9 cellular contexts compared by ENCODE assay signal in the genomic region with DNA sequence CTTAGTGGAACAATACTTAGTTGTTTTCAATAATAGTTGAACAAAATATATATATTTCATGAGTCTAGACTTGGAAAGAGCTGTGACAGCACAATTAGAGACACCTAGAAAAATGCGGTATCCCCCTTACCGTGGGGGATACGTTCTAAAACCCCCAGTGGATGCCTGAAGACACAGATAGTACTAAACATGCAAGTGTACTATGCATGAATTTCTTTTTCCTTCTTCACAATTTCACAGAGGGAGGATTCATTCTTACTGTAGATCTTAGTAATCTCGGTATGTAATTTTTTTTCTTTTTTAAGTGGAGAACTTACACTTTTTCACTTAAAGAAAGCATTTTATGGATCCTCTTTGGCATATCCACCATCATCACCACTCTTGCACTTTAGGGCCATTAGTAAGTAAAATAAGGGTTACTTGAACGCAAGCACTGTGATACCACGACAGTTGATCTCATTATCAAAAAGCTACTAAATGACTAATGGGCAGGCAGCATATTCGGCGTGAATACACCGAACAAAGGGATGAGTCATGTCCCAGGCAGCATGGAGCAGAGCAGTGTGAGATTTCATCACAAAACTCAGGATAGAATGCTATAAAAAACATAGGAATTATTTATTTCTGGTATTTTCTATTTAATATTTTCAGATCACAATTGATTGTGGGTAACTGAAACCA.
DNase-seq lines count a peak whose midpoint lies in the region; ATAC-seq and TF ChIP-seq lines count a peak whose summit lies in the region.
"Had no signal": no experiment of that assay in that cellular context is flagged by ENCODE, and none has a peak within 500 bp of the region (broad histone marks: within the 10 kb centered on the region; RNA-seq: fewer than 3 reads in every experiment).

No MANE protein-coding gene starts in this region.

- TF ChIP-seq CTCF in foreskin keratinocyte (conservative IDR thresholded peaks at IDR 0.05) = no peak

- H3K4me1 ChIP-seq in foreskin keratinocyte = no peaks in the 10 kb centered on the region

- no peak overlapping the region for H3K27ac Mint-ChIP-seq in stimulated activated naive CD8-positive, alpha-beta T cell treated with anti-CD3 and anti-CD28 coated beads, Interleukin-15, amount 100 ng/mL, for 72 hours

- H3K27me3 ChIP-seq in foreskin keratinocyte = no peaks in the 10 kb centered on the region

- in situ Hi-C loops in ACHN (cut with HindIII; ENCODE audit: low pct_ligation_motif_present, low pct_unique_long_range_greater_than_20kb, low sequenced_read_pairs) = no loop called here

- peak; percentile 71 for DNase-seq in ACHN
- peak; percentile 39 to 62 for DNase-seq in SW 1271 (lab: John Stamatoyannopoulos, UW)
- peak; percentile 78 to 86 for DNase-seq in foreskin keratinocyte
- DNase-seq in stimulated activated naive CD8-positive, alpha-beta T cell treated with anti-CD3 and anti-CD28 coated beads, Interleukin-15, amount 100 ng/mL, for 72 hours = peak in 1 of 2 donors; percentile 19
- DNase-seq in NCI-H128 (lab: John Stamatoyannopoulos, UW; ENCODE audit: unreplicated experiment) = no peak
- no peak for DNase-seq in retina

- no peak overlapping the region for H3K4me3 Mint-ChIP-seq in stimulated activated naive CD8-positive, alpha-beta T cell treated with anti-CD3 and anti-CD28 coated beads, Interleukin-15, amount 100 ng/mL, for 72 hours
- H3K4me3 Mint-ChIP-seq: activated naive CD8-positive, alpha-beta T cell had no signal

- ATAC-seq in GM21786 (IDR thresholded peaks at IDR 0.05; ENCODE audit: unreplicated experiment) (peak; percentile 60), foreskin keratinocyte (peak; percentile 98), GM19324 (IDR thresholded peaks at IDR 0.05; ENCODE audit: low FRiP score, unreplicated experiment) (no peak)
- ATAC-seq in stimulated activated naive CD8-positive, alpha-beta T cell treated with anti-CD3 and anti-CD28 coated beads, Interleukin-15, amount 100 ng/mL, for 72 hours = peak; percentile 74

- no peaks in the 10 kb centered on the region for H3K27me3 Mint-ChIP-seq in stimulated activated naive CD8-positive, alpha-beta T cell treated with anti-CD3 and anti-CD28 coated beads, Interleukin-15, amount 100 ng/mL, for 72 hours

- peaks cover 14 to 24% of the 10 kb centered on the region in 2 donors for H3K9me3 Mint-ChIP-seq in stimulated activated naive CD8-positive, alpha-beta T cell treated with anti-CD3 and anti-CD28 coated beads, Interleukin-15, amount 100 ng/mL, for 72 hours

- H3K4me1 Mint-ChIP-seq in stimulated activated naive CD8-positive, alpha-beta T cell treated with anti-CD3 and anti-CD28 coated beads, Interleukin-15, amount 100 ng/mL, for 72 hours = no peaks in the 10 kb centered on the region

- peak overlapping the region; percentile 11 for H3K27ac ChIP-seq in foreskin keratinocyte

Comparison
In these comparisons a context has a peak if more than half of its experiments do, and no peak if none do; other contexts are left out.
1. DNase-seq: peak in ACHN (single experiment), SW 1271 (2 of 2) and foreskin keratinocyte (2 of 2); none in NCI-H128 (single experiment) and retina (single experiment).